19 cellular contexts compared by ENCODE assay signal in genomic region chr20:34013532-34013931, GRCh38. TPM values are rescaled to one million over a fixed set of nuclear protein-coding genes. Genes with fewer than 3 reads are reported as not detected.
DNase-seq lines count a peak whose midpoint lies in the region; ATAC-seq and TF ChIP-seq lines count a peak whose summit lies in the region.
"Had no signal": no experiment of that assay in that cellular context is flagged by ENCODE, and none has a peak within 500 bp of the region (broad histone marks: within the 10 kb centered on the region; RNA-seq: fewer than 3 reads in every experiment).

No MANE protein-coding gene starts in this region.

- no peaks in the 10 kb centered on the region for H3K9me3 Mint-ChIP-seq in activated T-cell treated with anti-CD3 and anti-CD28 coated beads, Interleukin-2, amount 50 U/mL, for 72 hours
- H3K9me3 Mint-ChIP-seq in activated T-cell treated with anti-CD3 and anti-CD28 coated beads, Interleukin-2, amount 50 U/mL, for 4 hours, result no peaks in the 10 kb centered on the region
- peaks cover 5% of the 10 kb centered on the region for H3K9me3 Mint-ChIP-seq in glutamatergic neuron (ENCODE audit: unreplicated experiment)
- H3K9me3 Mint-ChIP-seq: CD4-positive, alpha-beta memory T cell; IgD-negative memory B cell had no signal

- TF ChIP-seq CTCF in glutamatergic neuron (IDR thresholded peaks at IDR 0.05; ENCODE audit: partially characterized antibody, unreplicated experiment) (no peak), lower leg skin (IDR thresholded peaks at IDR 0.05) (no peak)

- H3K27ac Mint-ChIP-seq in activated T-cell treated with anti-CD3 and anti-CD28 coated beads, Interleukin-2, amount 50 U/mL, for 72 hours, result peak overlapping the region; percentile 55
- peak overlapping the region; percentile 18 for H3K27ac Mint-ChIP-seq in glutamatergic neuron (ENCODE audit: unreplicated experiment)

- no peak overlapping the region for H3K4me3 Mint-ChIP-seq in activated T-cell treated with anti-CD3 and anti-CD28 coated beads, Interleukin-2, amount 50 U/mL, for 72 hours
- H3K4me3 Mint-ChIP-seq in activated T-cell treated with anti-CD3 and anti-CD28 coated beads, Interleukin-2, amount 50 U/mL, for 4 hours, result no peak overlapping the region
- no peak overlapping the region for H3K4me3 Mint-ChIP-seq in glutamatergic neuron (ENCODE audit: unreplicated experiment)

- intact Hi-C loops in lower leg skin (cut with DNase I; ENCODE audit: low total_unique reads), result no loop called here

- no peaks in the 10 kb centered on the region for H3K27me3 Mint-ChIP-seq in activated T-cell treated with anti-CD3 and anti-CD28 coated beads, Interleukin-2, amount 50 U/mL, for 72 hours (ENCODE audit: low read depth)
- no peaks in the 10 kb centered on the region for H3K27me3 Mint-ChIP-seq in activated T-cell treated with anti-CD3 and anti-CD28 coated beads, Interleukin-2, amount 50 U/mL, for 4 hours (ENCODE audit: low read depth)
- H3K27me3 Mint-ChIP-seq in glutamatergic neuron (ENCODE audit: unreplicated experiment), result peaks cover 3% of the 10 kb centered on the region
- H3K27me3 Mint-ChIP-seq: CD4-positive, alpha-beta memory T cell; IgD-negative memory B cell had no signal

- no peak overlapping the region for H3K4me3 ChIP-seq in lower leg skin (ENCODE audit: low read depth, poor library complexity, severe bottlenecking)
- H3K4me3 ChIP-seq: A549, MG63 had no signal

- no peak for TF ChIP-seq POLR2A in lower leg skin (IDR thresholded peaks at IDR 0.05)

- no peaks in the 10 kb centered on the region for H3K36me3 Mint-ChIP-seq in activated T-cell treated with anti-CD3 and anti-CD28 coated beads, Interleukin-2, amount 50 U/mL, for 72 hours (ENCODE audit: insufficient read depth in 2 of 2)
- peaks cover 9% of the 10 kb centered on the region for H3K36me3 Mint-ChIP-seq in activated T-cell treated with anti-CD3 and anti-CD28 coated beads, Interleukin-2, amount 50 U/mL, for 4 hours (ENCODE audit: insufficient read depth)
- H3K36me3 Mint-ChIP-seq in glutamatergic neuron (ENCODE audit: unreplicated experiment), result no peaks in the 10 kb centered on the region
- H3K36me3 Mint-ChIP-seq: IgD-negative memory B cell had no signal

- DNase-seq in activated T-cell treated with anti-CD3 and anti-CD28 coated beads, Interleukin-2, amount 50 U/mL, for 72 hours, result no peak
- DNase-seq in activated T-cell treated with anti-CD3 and anti-CD28 coated beads, Interleukin-2, amount 50 U/mL, for 4 hours, result no peak
- DNase-seq in OCI-M1 (lab: John Stamatoyannopoulos, UW), result peak; percentile 26
- DNase-seq in glutamatergic neuron, result no peak
- no peak for DNase-seq in lower leg skin (ENCODE audit: low spot score in 2 of 2)
- DNase-seq in T1000 (lab: John Stamatoyannopoulos, UW), result no peak
- DNase-seq in DMS53 (lab: John Stamatoyannopoulos, UW), result no peak
- DNase-seq: CD4-positive, alpha-beta memory T cell; DMS79; Kasumi-1; MG63; NCI-H1048; NCI-H1436; NCI-H2029; NCI-H345; NCI-H526 had no signal

- H3K4me1 Mint-ChIP-seq in activated T-cell treated with anti-CD3 and anti-CD28 coated beads, Interleukin-2, amount 50 U/mL, for 72 hours (ENCODE audit: low read depth), result peaks cover 85% of the 10 kb centered on the region
- peaks cover 94% of the 10 kb centered on the region for H3K4me1 Mint-ChIP-seq in activated T-cell treated with anti-CD3 and anti-CD28 coated beads, Interleukin-2, amount 50 U/mL, for 4 hours (ENCODE audit: low read depth)
- H3K4me1 Mint-ChIP-seq in glutamatergic neuron (ENCODE audit: low read depth, unreplicated experiment), result peaks cover 55% of the 10 kb centered on the region

- ATAC-seq in activated T-cell treated with anti-CD3 and anti-CD28 coated beads, Interleukin-2, amount 50 U/mL, for 72 hours (replicated peaks in 1 of 2), result no peak
- ATAC-seq in activated T-cell treated with anti-CD3 and anti-CD28 coated beads, Interleukin-2, amount 50 U/mL, for 4 hours, result no peak
- ATAC-seq: A549, Right ventricle myocardium inferior had no signal

- 80% methylated on average over 2 of the region's 2 CpGs for WGBS in lower leg skin, 2 donors

RNA-seq across cellular contexts. Expression of gene RALY, which starts 19.8 kb away (rescaled TPM):
- total RNA-seq in activated T-cell treated with anti-CD3 and anti-CD28 coated beads, Interleukin-2, amount 50 U/mL, for 72 hours, result 100 to 1,000 TPM; 148 to 164 TPM
- total RNA-seq in activated T-cell treated with anti-CD3 and anti-CD28 coated beads, Interleukin-2, amount 50 U/mL, for 4 hours, result 100 to 1,000 TPM; 142 to 148 (median 144) TPM
- 234 TPM for total RNA-seq in glutamatergic neuron (ENCODE audit: unreplicated experiment)
- 100 to 1,000 TPM in 1 of 4 donors, 10 to 100 TPM in 3; 92.2 to 113 (median 98.6) TPM for total RNA-seq in lower leg skin
